Comparison of ENCODE assay signal across 18 cellular contexts in the genomic region with DNA sequence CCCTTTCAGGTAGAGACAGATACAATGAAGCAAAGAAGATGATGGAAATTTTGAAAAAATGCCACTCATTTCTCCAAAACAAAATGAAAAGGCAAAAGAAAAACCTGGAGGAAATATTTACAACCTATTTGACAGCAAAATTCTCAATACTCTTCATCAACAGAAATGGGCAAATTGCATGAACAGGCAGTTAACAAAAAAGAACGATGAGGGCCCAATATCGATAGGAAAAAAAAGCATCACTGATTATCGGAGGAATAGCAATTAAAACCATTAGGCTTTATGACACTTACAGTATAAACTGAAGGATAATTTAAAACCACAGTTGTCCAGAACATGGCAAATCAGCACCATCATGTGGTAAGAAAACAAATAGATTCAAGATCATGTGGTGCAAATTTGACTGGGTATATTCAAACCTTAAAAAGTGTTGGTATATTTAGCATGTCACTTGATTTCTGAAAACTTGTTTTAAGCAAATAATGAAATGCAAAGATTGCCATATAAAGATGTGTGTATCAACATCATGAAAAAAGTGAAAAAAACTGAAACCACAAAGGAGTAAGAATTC.
"Had no signal": no experiment of that assay in that cellular context is flagged by ENCODE, and none has a peak within 500 bp of the region (broad histone marks: within the 10 kb centered on the region; RNA-seq: fewer than 3 reads in every experiment).

No MANE protein-coding gene starts in this region.

- DNase-seq: activated CD4-positive, alpha-beta T cell treated with anti-CD3 and anti-CD28 coated beads for 1 hour; activated CD4-positive, alpha-beta T cell treated with anti-CD3 and anti-CD28 coated beads, Interleukin-2, amount 50 U/mL, for 1 hour; activated CD8-positive, alpha-beta T cell treated with anti-CD3 and anti-CD28 coated beads, Interleukin-2, amount 10 ng/mL, durations not matched to agents 7 days and 5 days; activated gamma-delta T cell treated with Interleukin-2 at 50 U/mL for 16 hours; activated T-cell treated with anti-CD3 and anti-CD28 coated beads, Interleukin-2, amount 50 U/mL, for 1 hour; anterior cingulate cortex; body of pancreas; hypothalamus; left ventricle myocardium superior; midbrain; natural killer cell; stimulated activated CD4-positive, alpha-beta T cell treated with anti-CD3 and anti-CD28 coated beads, Interleukin-2, amount 100 ng/mL, for 48 hours; stimulated activated CD8-positive, alpha-beta memory T cell treated with anti-CD3 and anti-CD28 coated beads, Interleukin-4, amount 100 ng/mL, for 48 hours; stimulated activated naive CD4-positive, alpha-beta T cell had no signal

- H3K27ac ChIP-seq: body of pancreas, cardiac muscle cell, epithelial cell of prostate, gastroesophageal sphincter, upper lobe of left lung had no signal

- H3K9me3 ChIP-seq: body of pancreas had no signal

- H3K27me3 ChIP-seq: body of pancreas, cardiac muscle cell, upper lobe of left lung had no signal

- ATAC-seq: activated CD8-positive, alpha-beta T cell treated with anti-CD3 and anti-CD28 coated beads, Interleukin-2, amount 10 ng/mL, durations not matched to agents 7 days and 5 days; body of pancreas; gastroesophageal sphincter; left ventricle myocardium superior; natural killer cell had no signal

- H3K4me3 ChIP-seq: body of pancreas, cardiac muscle cell, gastroesophageal sphincter, upper lobe of left lung had no signal

- H3K4me1 ChIP-seq: body of pancreas, gastroesophageal sphincter, upper lobe of left lung had no signal

- H3K36me3 ChIP-seq: cardiac muscle cell, gastroesophageal sphincter, upper lobe of left lung had no signal
